Comparison of ENCODE assay signal across 11 cellular contexts in the genomic region with DNA sequence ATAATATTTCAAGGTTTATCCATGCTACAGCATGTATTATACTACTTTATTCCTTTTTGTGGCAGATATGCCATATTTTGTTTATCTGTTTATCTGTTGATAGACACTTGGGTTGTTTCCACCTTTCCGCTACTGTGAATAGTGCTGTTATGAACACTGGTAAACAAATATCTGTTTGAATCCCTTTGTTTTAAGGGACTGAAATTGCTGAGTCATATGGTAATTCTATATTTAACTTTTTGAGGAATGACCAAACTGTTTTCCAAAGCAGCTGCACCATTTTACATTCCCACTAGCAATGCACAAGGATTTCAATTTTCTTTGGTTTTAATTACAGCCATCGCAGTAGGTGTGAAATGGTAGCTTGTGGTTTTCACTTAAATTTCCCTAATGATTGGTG. TPM values are rescaled to one million over a fixed set of nuclear protein-coding genes. Genes with fewer than 3 reads are reported as not detected.
"Had no signal": no experiment of that assay in that cellular context is flagged by ENCODE, and none has a peak within 500 bp of the region (broad histone marks: within the 10 kb centered on the region; RNA-seq: fewer than 3 reads in every experiment).

No MANE protein-coding gene starts in this region.

- H2AFZ ChIP-seq: GM23248 had no signal

- ATAC-seq: HCT116 had no signal

- H3K4me3 ChIP-seq: GM23248, HAP-1 had no signal

- DNase-seq: GM23248, GOT3, H7, HFFc6, Kasumi-1, KG1 had no signal

- H3K36me3 ChIP-seq: HAP-1 had no signal

- H3K9ac ChIP-seq: GM23248 had no signal

- H3K27ac ChIP-seq: GM23248, HL-60 had no signal

RNA-seq across cellular contexts. Expression of a gene that starts 3.4 kb away (rescaled TPM):
- total RNA-seq: GM23248, H7, HFFc6, HT1080 had no signal
- polyA plus RNA-seq: GM23248, IgD-negative memory B cell had no signal
